ENCODE assay signal across 11 cellular contexts in genomic region chr1:36199934-36200741, GRCh38. TPM values are rescaled to one million over a fixed set of nuclear protein-coding genes. Genes with fewer than 3 reads are reported as not detected.
DNase-seq lines count a peak whose midpoint lies in the region; ATAC-seq, FAIRE-seq and TF ChIP-seq lines count a peak whose summit lies in the region.
"Had no signal": no experiment of that assay in that cellular context is flagged by ENCODE, and none has a peak within 500 bp of the region (broad histone marks: within the 10 kb centered on the region; RNA-seq: fewer than 3 reads in every experiment).

No MANE protein-coding gene starts in this region.

- no TSS peak for BruUV-seq in HepG2 (replicated peaks; lab: Mats Ljungman, UMichigan)

- H3K4me1 ChIP-seq in ACC112 (ENCODE audit: control insufficient read depth, insufficient read depth, low read length, unreplicated experiment), result peaks cover 23% of the 10 kb centered on the region
- no peaks in the 10 kb centered on the region for H3K4me1 ChIP-seq in MM.1S (ENCODE audit: low read length)
- peaks cover 36% of the 10 kb centered on the region for H3K4me1 ChIP-seq in HepG2 (ENCODE audit: insufficient read depth, low read length)
- H3K4me1 ChIP-seq in ascending aorta, result peaks cover 6 to 22% of the 10 kb centered on the region in 2 donors

- H3K4me3 ChIP-seq in ACC112 (ENCODE audit: low read depth, low read length), result no peak overlapping the region
- no peak overlapping the region for H3K4me3 ChIP-seq in MM.1S (ENCODE audit: low read length)
- H3K4me3 ChIP-seq in choroid plexus epithelial cell (ENCODE audit: low read depth, low read length), result no peak overlapping the region
- no peak overlapping the region for H3K4me3 ChIP-seq in HepG2 (replicated peaks in 1 of 3; ENCODE audit: insufficient read depth in 1 of 3, low read depth in 2 of 3, low read length in 3 of 3)
- H3K4me3 ChIP-seq in ascending aorta, result no peak overlapping the region
- H3K4me3 ChIP-seq: BLaER1 treated with 17β-estradiol and CSF1 and Interleukin-3, amounts not matched to agents 10 nM and 100 nM had no signal

- H3K79me2 ChIP-seq in ACC112 (ENCODE audit: control insufficient read depth, insufficient read depth, low read length, unreplicated experiment) (no peaks in the 10 kb centered on the region), MM.1S (ENCODE audit: low read length) (no peaks in the 10 kb centered on the region), HepG2 (ENCODE audit: insufficient read depth, low read length) (no peaks in the 10 kb centered on the region)

- CTCF ChIA-PET in HepG2 (lab: Yijun Ruan, JAX; ENCODE audit: low intra/inter-chr PET ratio, low total read pairs), result no interaction called here

- POLR2A ChIA-PET in HepG2 (lab: Yijun Ruan, JAX), result interaction anchor here (1.7 kb wide), 1 partner anchor 24 kb away, joined by 11 read pairs; the partner anchor contains the start of gene THRAP3

- no peak overlapping the region for H3K4me2 ChIP-seq in MM.1S (ENCODE audit: low read depth, low read length)
- peak overlapping the region; percentile 48 for H3K4me2 ChIP-seq in HepG2 (ENCODE audit: low read depth, low read length)
- H3K4me2 ChIP-seq: BLaER1 treated with 17β-estradiol and CSF1 and Interleukin-3, amounts not matched to agents 10 nM and 100 nM had no signal

- H3K9me3 ChIP-seq in MM.1S (replicated peaks; ENCODE audit: insufficient read depth, low read length) (no peaks in the 10 kb centered on the region), HepG2 (ENCODE audit: low read length) (no peaks in the 10 kb centered on the region), ascending aorta (no peaks in the 10 kb centered on the region)
- H3K9me3 ChIP-seq: BLaER1 treated with 17β-estradiol and CSF1 and Interleukin-3, amounts not matched to agents 10 nM and 100 nM had no signal

- no peak for TF ChIP-seq EP300 in HepG2 (IDR thresholded peaks at IDR 0.05; ENCODE audit: low read depth in 2 of 2, low read length in 2 of 2)
- TF ChIP-seq EP300 in HepG2 (CRISPR knock-in tag; IDR thresholded peaks at IDR 0.05; ENCODE audit: borderline replicate concordance), result no peak

- H3K9ac ChIP-seq in MM.1S (ENCODE audit: low read length) (no peak overlapping the region), HepG2 (ENCODE audit: insufficient read depth, low read depth, low read length) (no peak overlapping the region)
- H3K9ac ChIP-seq: BLaER1 treated with 17β-estradiol and CSF1 and Interleukin-3, amounts not matched to agents 10 nM and 100 nM had no signal

- H4K20me1 ChIP-seq in MM.1S (ENCODE audit: insufficient read depth, low read length) (no peaks in the 10 kb centered on the region), HepG2 (ENCODE audit: insufficient read depth, low read length) (no peaks in the 10 kb centered on the region)
- H4K20me1 ChIP-seq: BLaER1 treated with 17β-estradiol and CSF1 and Interleukin-3, amounts not matched to agents 10 nM and 100 nM had no signal

- in situ Hi-C loops in HepG2 (cut with HindIII; ENCODE audit: extremely low pct_ligation_motif_present, low pct_unique_long_range_greater_than_20kb), result no loop called here

- no peak for FAIRE-seq in HepG2 (lab: Jason Lieb, UNC)
- FAIRE-seq: H54, HTR-8/SVneo had no signal

- intact Hi-C loops in HepG2 (cut with micrococcal nuclease; ENCODE audit: unreplicated experiment) (no loop called here), ascending aorta (cut with DNase I) (no loop called here)

- TF ChIP-seq CTCF in MM.1S (IDR thresholded peaks at IDR 0.05; ENCODE audit: low read length) (no peak), choroid plexus epithelial cell (conservative IDR thresholded peaks at IDR 0.05; ENCODE audit: low read depth, low read length) (no peak), HepG2 (CRISPR knock-in tag; IDR thresholded peaks at IDR 0.05) (no peak), ascending aorta (IDR thresholded peaks at IDR 0.05) (no peak)

- H3F3A ChIP-seq in MM.1S (ENCODE audit: insufficient read depth, low read length), result no peaks in the 10 kb centered on the region

- no peak for TF ChIP-seq POLR2A in HepG2 (IDR thresholded peaks at IDR 0.05; ENCODE audit: insufficient read depth in 1 of 2, low read depth in 2 of 2, low read length in 2 of 2)

- DNase-seq in MM.1S (no peak), choroid plexus epithelial cell (ENCODE audit: low read depth) (peak; percentile 44), HepG2 (ENCODE audit: low spot score) (no peak), ascending aorta (ENCODE audit: low spot score in 2 of 2) (no peak), HUDEP-2 (lab: John Stamatoyannopoulos, UW; ENCODE audit: unreplicated experiment in 76 of 76) (no peak), NAMALWA (ENCODE audit: low spot score) (no peak)

- TF ChIP-seq RAD21 in HepG2 (CRISPR knock-in tag; IDR thresholded peaks at IDR 0.05), result no peak

- H3K27ac ChIP-seq in ACC112 (ENCODE audit: low read depth, low read length), result no peak overlapping the region
- no peak overlapping the region for H3K27ac ChIP-seq in MM.1S (ENCODE audit: low read length)
- H3K27ac ChIP-seq in HepG2 (ENCODE audit: extremely low read length, insufficient read depth, low read length), result no peak overlapping the region
- H3K27ac ChIP-seq in ascending aorta, result peak overlapping the region in 1 of 2 donors; percentile 26
- H3K27ac ChIP-seq: BLaER1 treated with 17β-estradiol and CSF1 and Interleukin-3, amounts not matched to agents 10 nM and 100 nM had no signal

- H3K27me3 ChIP-seq in ACC112 (ENCODE audit: insufficient read depth, low read length) (no peaks in the 10 kb centered on the region), MM.1S (replicated peaks; ENCODE audit: insufficient read depth, low read length) (no peaks in the 10 kb centered on the region), HepG2 (ENCODE audit: control insufficient read depth in 1 of 2, insufficient read depth in 2 of 2, low read length in 2 of 2) (no peaks in the 10 kb centered on the region), ascending aorta (no peaks in the 10 kb centered on the region)
- H3K27me3 ChIP-seq: BLaER1 treated with 17β-estradiol and CSF1 and Interleukin-3, amounts not matched to agents 10 nM and 100 nM had no signal

- no peaks in the 10 kb centered on the region for H3K36me3 ChIP-seq in ACC112 (ENCODE audit: insufficient read depth, low read length)
- H3K36me3 ChIP-seq in MM.1S (replicated peaks; ENCODE audit: insufficient read depth, low read length), result no peaks in the 10 kb centered on the region
- no peaks in the 10 kb centered on the region for H3K36me3 ChIP-seq in HepG2 (replicated peaks in 1 of 2; ENCODE audit: control insufficient read depth in 1 of 2, insufficient read depth in 2 of 2, low read length in 2 of 2)
- no peaks in the 10 kb centered on the region for H3K36me3 ChIP-seq in ascending aorta
- H3K36me3 ChIP-seq: BLaER1 treated with 17β-estradiol and CSF1 and Interleukin-3, amounts not matched to agents 10 nM and 100 nM had no signal

- H2AFZ ChIP-seq in ACC112 (ENCODE audit: low read length, unreplicated experiment) (peak overlapping the region; percentile 39), MM.1S (ENCODE audit: low read length) (0 out of 2 replicates have a peak overlapping the region, but pooled peaks have one; percentile 19), HepG2 (ENCODE audit: low read length) (no peak overlapping the region)

- no peaks in the 10 kb centered on the region for H3K9me2 ChIP-seq in MM.1S (replicated peaks; ENCODE audit: insufficient read depth, low read length)

- ATAC-seq in HepG2 (peak; percentile 42), HG03432 (IDR thresholded peaks at IDR 0.05; ENCODE audit: unreplicated experiment) (no peak)

- 25% methylated on average over 13 of the region's 13 CpGs for WGBS in HepG2 (ENCODE audit: low lambda C conversion rate)

RNA-seq across cellular contexts. Expression of gene THRAP3, which starts 24.1 kb away (rescaled TPM):
- total RNA-seq in HepG2 (2016; rRNA removed; fragmentation: Illumina TruSeq; extraction: Trizol) (92.6 and 127 TPM in 2 replicates), ascending aorta (39.5 TPM)
- 4.4 and 4.8 TPM in 2 replicates for total RNA-seq in HepG2 (2016; cell fraction: cytosol; rRNA removed; fragmentation: Illumina TruSeq; extraction: Trizol; ENCODE audit: low read depth)
- total RNA-seq in HepG2 (2016; cell fraction: insoluble cytoplasmic fraction; rRNA removed; fragmentation: Illumina TruSeq; extraction: Trizol), result 91.8 and 120 TPM in 2 replicates
- 17.0 and 19.1 TPM in 2 replicates for total RNA-seq in HepG2 (2016; cell fraction: membrane; rRNA removed; fragmentation: Illumina TruSeq; extraction: Trizol)
- 65.3 and 66.9 TPM in 2 replicates for total RNA-seq in HepG2 (2016; cell fraction: nucleus; rRNA removed; fragmentation: Illumina TruSeq; extraction: Trizol)
- 45.0 and 48.3 TPM in 2 replicates for polyA plus RNA-seq in HepG2 (2011; rRNA removed)
- polyA plus RNA-seq in HepG2 (2011; cell fraction: cytosol; rRNA removed), result 24.6 and 36.8 TPM in 2 replicates
- polyA plus RNA-seq in HepG2 (2011; cell fraction: nucleus; rRNA removed), result 24.7 and 31.6 TPM in 2 replicates
- polyA plus RNA-seq in HepG2 (2012), result 42.6 and 51.5 TPM in 2 replicates
- polyA plus RNA-seq in HepG2 (2016; cell fraction: cytosol; fragmentation: Illumina TruSeq; extraction: Trizol; ENCODE audit: low read depth), result 2.2 and 2.7 TPM in 2 replicates
- 84.9 and 85.0 TPM in 2 replicates for polyA plus RNA-seq in HepG2 (2016; cell fraction: insoluble cytoplasmic fraction; fragmentation: Illumina TruSeq; extraction: Trizol; ENCODE audit: low read depth)
- 6.4 and 7.9 TPM in 2 replicates for polyA plus RNA-seq in HepG2 (2016; cell fraction: membrane; fragmentation: Illumina TruSeq; extraction: Trizol; ENCODE audit: low read depth)
- polyA plus RNA-seq in HepG2 (2016; cell fraction: nucleus; fragmentation: Illumina TruSeq; extraction: Trizol; ENCODE audit: insufficient read depth, low read depth), result 72.6 and 82.4 TPM in 2 replicates
- 52.7 and 91.8 TPM in 2 replicates for polyA minus RNA-seq in HepG2 (2011; rRNA and poly(A)+ RNA removed; ENCODE audit: low replicate concordance)
- polyA minus RNA-seq in HepG2 (2011; cell fraction: cytosol; rRNA and poly(A)+ RNA removed), result 53.5 and 56.4 TPM in 2 replicates
- 36.8 and 66.3 TPM in 2 replicates for polyA minus RNA-seq in HepG2 (2011; cell fraction: nucleus; rRNA and poly(A)+ RNA removed)

RNA-seq across cellular contexts. Expression of gene MAP7D1, which starts 44.2 kb away (rescaled TPM):
- total RNA-seq in HepG2 (2016; rRNA removed; fragmentation: Illumina TruSeq; extraction: Trizol) (5.5 and 7.2 TPM in 2 replicates), ascending aorta (209 TPM)
- 2.9 and 3.9 TPM in 2 replicates for total RNA-seq in HepG2 (2016; cell fraction: cytosol; rRNA removed; fragmentation: Illumina TruSeq; extraction: Trizol; ENCODE audit: low read depth)
- 6.3 and 7.8 TPM in 2 replicates for total RNA-seq in HepG2 (2016; cell fraction: insoluble cytoplasmic fraction; rRNA removed; fragmentation: Illumina TruSeq; extraction: Trizol)
- 4.2 TPM in 2 replicates for total RNA-seq in HepG2 (2016; cell fraction: membrane; rRNA removed; fragmentation: Illumina TruSeq; extraction: Trizol)
- 6.1 and 7.9 TPM in 2 replicates for total RNA-seq in HepG2 (2016; cell fraction: nucleus; rRNA removed; fragmentation: Illumina TruSeq; extraction: Trizol)
- 5.6 and 6.8 TPM in 2 replicates for polyA plus RNA-seq in HepG2 (2011; rRNA removed)
- polyA plus RNA-seq in HepG2 (2011; cell fraction: cytosol; rRNA removed), result 4.7 and 5.2 TPM in 2 replicates
- 14.7 and 14.9 TPM in 2 replicates for polyA plus RNA-seq in HepG2 (2011; cell fraction: nucleus; rRNA removed)
- 7.7 and 14.1 TPM in 2 replicates for polyA plus RNA-seq in HepG2 (2012)
- 1.7 and 2.4 TPM in 2 replicates for polyA plus RNA-seq in HepG2 (2016; cell fraction: cytosol; fragmentation: Illumina TruSeq; extraction: Trizol; ENCODE audit: low read depth)
- polyA plus RNA-seq in HepG2 (2016; cell fraction: insoluble cytoplasmic fraction; fragmentation: Illumina TruSeq; extraction: Trizol; ENCODE audit: low read depth), result 14.2 and 15.7 TPM in 2 replicates
- polyA plus RNA-seq in HepG2 (2016; cell fraction: membrane; fragmentation: Illumina TruSeq; extraction: Trizol; ENCODE audit: low read depth), result 4.5 and 4.6 TPM in 2 replicates
- 19.3 and 21.5 TPM in 2 replicates for polyA plus RNA-seq in HepG2 (2016; cell fraction: nucleus; fragmentation: Illumina TruSeq; extraction: Trizol; ENCODE audit: insufficient read depth, low read depth)
- polyA minus RNA-seq in HepG2 (2011; rRNA and poly(A)+ RNA removed; ENCODE audit: low replicate concordance), result 8.3 and 16.3 TPM in 2 replicates
- polyA minus RNA-seq in HepG2 (2011; cell fraction: cytosol; rRNA and poly(A)+ RNA removed), result 6.0 and 8.5 TPM in 2 replicates
- polyA minus RNA-seq in HepG2 (2011; cell fraction: nucleus; rRNA and poly(A)+ RNA removed), result 4.0 and 7.2 TPM in 2 replicates

RNA-seq across cellular contexts. Expression of gene TRAPPC3, which starts 50.9 kb away (rescaled TPM):
- total RNA-seq in HepG2 (2016; rRNA removed; fragmentation: Illumina TruSeq; extraction: Trizol), result 62.4 and 66.7 TPM in 2 replicates
- 33.8 and 35.1 TPM in 2 replicates for total RNA-seq in HepG2 (2016; cell fraction: cytosol; rRNA removed; fragmentation: Illumina TruSeq; extraction: Trizol; ENCODE audit: low read depth)
- total RNA-seq in HepG2 (2016; cell fraction: insoluble cytoplasmic fraction; rRNA removed; fragmentation: Illumina TruSeq; extraction: Trizol), result 67.4 and 70.9 TPM in 2 replicates
- 51.3 and 59.4 TPM in 2 replicates for total RNA-seq in HepG2 (2016; cell fraction: membrane; rRNA removed; fragmentation: Illumina TruSeq; extraction: Trizol)
- total RNA-seq in HepG2 (2016; cell fraction: nucleus; rRNA removed; fragmentation: Illumina TruSeq; extraction: Trizol), result 32.1 and 40.4 TPM in 2 replicates
- 48.0 and 53.7 TPM in 2 replicates for polyA plus RNA-seq in HepG2 (2011; rRNA removed)
- 54.6 and 63.8 TPM in 2 replicates for polyA plus RNA-seq in HepG2 (2011; cell fraction: cytosol; rRNA removed)
- polyA plus RNA-seq in HepG2 (2011; cell fraction: nucleus; rRNA removed), result 23.5 and 23.9 TPM in 2 replicates
- 39.6 and 48.9 TPM in 2 replicates for polyA plus RNA-seq in HepG2 (2012)
- 32.8 and 40.4 TPM in 2 replicates for polyA plus RNA-seq in HepG2 (2016; cell fraction: cytosol; fragmentation: Illumina TruSeq; extraction: Trizol; ENCODE audit: low read depth)
- polyA plus RNA-seq in HepG2 (2016; cell fraction: insoluble cytoplasmic fraction; fragmentation: Illumina TruSeq; extraction: Trizol; ENCODE audit: low read depth), result 70.8 and 86.6 TPM in 2 replicates
- polyA plus RNA-seq in HepG2 (2016; cell fraction: membrane; fragmentation: Illumina TruSeq; extraction: Trizol; ENCODE audit: low read depth), result 45.9 and 53.3 TPM in 2 replicates
- 58.4 and 69.5 TPM in 2 replicates for polyA plus RNA-seq in HepG2 (2016; cell fraction: nucleus; fragmentation: Illumina TruSeq; extraction: Trizol; ENCODE audit: insufficient read depth, low read depth)
- 12.2 and 41.8 TPM in 2 replicates for polyA minus RNA-seq in HepG2 (2011; rRNA and poly(A)+ RNA removed; ENCODE audit: low replicate concordance)
- 16.1 and 26.3 TPM in 2 replicates for polyA minus RNA-seq in HepG2 (2011; cell fraction: cytosol; rRNA and poly(A)+ RNA removed)
- polyA minus RNA-seq in HepG2 (2011; cell fraction: nucleus; rRNA and poly(A)+ RNA removed), result 10.3 and 14.2 TPM in 2 replicates
- total RNA-seq in ascending aorta, result 52.0 TPM

Comparison
In these comparisons a context has a peak if more than half of its experiments do, and no peak if none do; other contexts are left out.
1. RNA of gene MAP7D1, which starts 44.2 kb away (total RNA-seq): 209 TPM in ascending aorta (single experiment); 2.9 to 7.9 TPM in HepG2; every median in the first group is over 10 times any median in the second.